Comparison of ENCODE assay signal across 3 cellular contexts in genomic region chr11:88196393-88196792, GRCh38.
TF ChIP-seq lines count a peak whose summit lies in the region.

No MANE protein-coding gene starts in this region.

TF ChIP-seq in SK-N-SH treated with all-trans-retinoic acid at 6 μM for 48 hours, 23 proteins besides CTCF, POLR2A, EP300 and RAD21:
- TF ChIP-seq CREB5 (CRISPR knock-in tag; IDR thresholded peaks at IDR 0.05; ENCODE audit: low read depth), result no peak
- TF ChIP-seq PPARA (CRISPR knock-in tag; IDR thresholded peaks at IDR 0.05; ENCODE audit: borderline replicate concordance), result no peak
- peak; percentile 73 for TF ChIP-seq ZFP30 (CRISPR knock-in tag; IDR thresholded peaks at IDR 0.05)
- no peak for TF ChIP-seq ARNTL (CRISPR knock-in tag; IDR thresholded peaks at IDR 0.05; ENCODE audit: borderline replicate concordance, low read depth)
- TF ChIP-seq CSDC2 (CRISPR knock-in tag; IDR thresholded peaks at IDR 0.05), result no peak
- no peak for TF ChIP-seq PATZ1 (CRISPR knock-in tag; IDR thresholded peaks at IDR 0.05; ENCODE audit: borderline replicate concordance)
TF ChIP-seq in SK-N-SH treated with all-trans-retinoic acid at 6 μM for 48 hours: peak in this region for 1.

TF ChIP-seq in SK-N-SH, 30 proteins besides CTCF, POLR2A, EP300 and RAD21 (continued from another document):
- TF ChIP-seq FOXJ3 (CRISPR knock-in tag; IDR thresholded peaks at IDR 0.05), result no peak
- no peak for TF ChIP-seq ELF1 (IDR thresholded peaks at IDR 0.05)
- TF ChIP-seq GABPA (IDR thresholded peaks at IDR 0.05; ENCODE audit: low read depth), result no peak
- TF ChIP-seq IRF3 (IDR thresholded peaks at IDR 0.05; ENCODE audit: low read depth, low read length), result no peak
- TF ChIP-seq SIN3A (IDR thresholded peaks at IDR 0.05; ENCODE audit: borderline replicate concordance, low read depth, low read length), result no peak
- no peak for TF ChIP-seq ZBTB33 (IDR thresholded peaks at IDR 0.05; ENCODE audit: borderline replicate concordance, low read depth)
- no peak for TF ChIP-seq FOSL2 (IDR thresholded peaks at IDR 0.05; ENCODE audit: borderline replicate concordance, low read depth)
- TF ChIP-seq USF1 (IDR thresholded peaks at IDR 0.05; ENCODE audit: borderline replicate concordance, low read depth), result no peak
- no peak for TF ChIP-seq TCF12 (IDR thresholded peaks at IDR 0.05)
- TF ChIP-seq NRF1 (IDR thresholded peaks at IDR 0.05; ENCODE audit: low read depth, low read length), result no peak
- no peak for TF ChIP-seq REST (IDR thresholded peaks at IDR 0.05; ENCODE audit: low read depth, low read length)
- no peak for TF ChIP-seq JUND (IDR thresholded peaks at IDR 0.05)
- no peak for TF ChIP-seq MAX (IDR thresholded peaks at IDR 0.05; ENCODE audit: low read depth)
- no peak for TF ChIP-seq PBX3 (IDR thresholded peaks at IDR 0.05)
- TF ChIP-seq SMC3 (IDR thresholded peaks at IDR 0.05; ENCODE audit: low read depth, low read length), result no peak

TF ChIP-seq in HEK293, 187 proteins besides CTCF, POLR2A, EP300 and RAD21 (continued from another document):
- TF ChIP-seq ZNF140 (tag by site-specific recombination; IDR thresholded peaks at IDR 0.05) (no peak), KLF1 (tag by site-specific recombination; IDR thresholded peaks at IDR 0.05) (no peak), TRIM28 (IDR thresholded peaks at IDR 0.05; ENCODE audit: borderline replicate concordance, low read length) (peak; percentile 87), ZNF529 (tag by site-specific recombination; IDR thresholded peaks at IDR 0.05; ENCODE audit: insufficient replicate concordance) (peak; percentile 86)
